Comparison of ENCODE assay signal across 6 cellular contexts in genomic region chr2:128982001-128982400, GRCh38.
"Had no signal": no experiment of that assay in that cellular context is flagged by ENCODE, and none has a peak within 500 bp of the region (broad histone marks: within the 10 kb centered on the region; RNA-seq: fewer than 3 reads in every experiment).

No MANE protein-coding gene starts in this region.

- DNase-seq: GM23248, GOT3, H7, HFFc6 had no signal

- H3K36me3 ChIP-seq: HAP-1 had no signal

- H3K4me3 ChIP-seq: GM23248, HAP-1 had no signal

- H3K4me1 ChIP-seq: HAP-1 had no signal

- H2AFZ ChIP-seq: GM23248 had no signal

- H3K9me3 ChIP-seq: HAP-1 had no signal

- H3K27ac ChIP-seq: GM23248, HL-60 had no signal

- H3K9ac ChIP-seq: GM23248 had no signal
